ENCODE assay signal across 1 cellular context in the genomic region with DNA sequence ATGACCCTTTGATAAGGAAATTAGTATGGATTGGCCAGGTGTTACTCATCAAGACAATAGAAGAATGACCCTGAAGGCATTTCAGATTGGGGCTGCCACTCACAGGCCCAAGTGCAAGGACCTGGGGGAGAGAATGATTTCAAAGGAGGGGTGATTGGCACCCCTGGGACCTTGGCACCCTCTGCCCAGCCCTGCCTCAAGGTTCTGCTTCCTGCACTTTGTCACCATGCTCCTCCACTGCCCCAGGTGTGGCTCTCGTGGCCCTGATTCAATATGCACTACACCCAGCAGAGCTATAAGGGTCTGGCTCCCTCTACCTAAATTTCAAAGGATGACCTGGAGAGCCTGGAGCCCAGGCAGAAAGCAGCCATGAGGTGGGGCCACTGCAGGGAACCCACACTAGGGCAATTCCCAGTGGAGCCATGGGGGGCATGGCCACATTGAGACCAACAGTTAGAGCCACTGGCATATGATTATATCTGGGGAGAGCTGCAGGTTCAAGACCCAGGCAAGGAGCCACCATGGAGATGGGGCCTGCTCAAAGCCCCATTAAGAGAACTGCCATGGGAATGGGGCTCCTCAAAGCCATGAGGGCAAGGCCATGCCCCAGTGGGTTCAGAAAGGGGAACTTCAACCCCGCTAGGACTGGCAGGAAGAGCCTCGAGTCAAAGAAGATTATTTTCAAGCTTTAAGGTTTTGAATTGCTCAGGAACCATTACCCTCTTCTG.
TF ChIP-seq lines count a peak whose summit lies in the region.

No MANE protein-coding gene starts in this region.

TF ChIP-seq in H1, 55 proteins besides CTCF, POLR2A, EP300 and RAD21:
- TF ChIP-seq, protein P1, sequence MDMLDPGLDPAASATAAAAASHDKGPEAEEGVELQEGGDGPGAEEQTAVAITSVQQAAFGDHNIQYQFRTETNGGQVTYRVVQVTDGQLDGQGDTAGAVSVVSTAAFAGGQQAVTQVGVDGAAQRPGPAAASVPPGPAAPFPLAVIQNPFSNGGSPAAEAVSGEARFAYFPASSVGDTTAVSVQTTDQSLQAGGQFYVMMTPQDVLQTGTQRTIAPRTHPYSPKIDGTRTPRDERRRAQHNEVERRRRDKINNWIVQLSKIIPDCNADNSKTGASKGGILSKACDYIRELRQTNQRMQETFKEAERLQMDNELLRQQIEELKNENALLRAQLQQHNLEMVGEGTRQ (IDR thresholded peaks at IDR 0.05; ENCODE audit: low read length) = no peak
- no peak for TF ChIP-seq SUZ12 (IDR thresholded peaks at IDR 0.05; ENCODE audit: low read length)
- no peak for TF ChIP-seq SIX5 (IDR thresholded peaks at IDR 0.05; ENCODE audit: low read depth, low read length)
- TF ChIP-seq EGR1 (IDR thresholded peaks at IDR 0.05; ENCODE audit: borderline replicate concordance, low read depth, low read length) = no peak
- TF ChIP-seq NRF1 (IDR thresholded peaks at IDR 0.05; ENCODE audit: low read depth, low read length) = no peak
- no peak for TF ChIP-seq POU5F1 (IDR thresholded peaks at IDR 0.05; ENCODE audit: low read depth, low read length)
TF ChIP-seq in H1: peak in this region for 0.
